ENCODE assay signal across 1 cellular context in the genomic region with DNA sequence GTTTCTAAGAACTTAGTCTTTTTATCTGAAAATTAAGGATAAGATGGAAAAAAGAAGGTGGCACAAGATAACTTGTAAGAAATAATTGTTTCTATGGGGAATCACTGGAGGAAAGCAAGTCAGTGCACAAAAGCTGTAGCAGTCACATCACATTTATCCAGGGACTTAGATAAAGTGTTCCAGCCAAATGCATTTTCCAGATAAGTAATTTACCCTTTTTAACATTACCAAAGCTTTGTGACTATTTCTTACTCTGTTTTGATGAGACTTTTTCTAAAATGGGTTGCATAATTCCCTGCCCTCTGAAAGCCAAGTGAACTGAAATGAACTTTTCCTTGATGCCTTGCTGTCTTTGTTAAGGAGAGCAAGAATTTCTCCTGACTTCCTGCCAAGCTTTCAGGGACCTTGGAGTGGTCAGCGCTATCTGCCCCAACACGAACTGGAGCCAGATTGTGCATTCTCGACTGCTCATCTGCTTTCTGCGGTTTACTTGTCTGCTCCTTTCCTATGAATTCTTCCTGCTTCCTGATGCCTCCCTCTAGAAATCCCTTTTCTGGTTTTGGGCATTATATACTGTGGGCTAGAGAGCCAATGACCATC.
TF ChIP-seq lines count a peak whose summit lies in the region.

No MANE protein-coding gene starts in this region.

TF ChIP-seq in HepG2, 621 proteins besides CTCF, POLR2A, EP300 and RAD21 (continued from another document):
- TF ChIP-seq, protein P1, sequence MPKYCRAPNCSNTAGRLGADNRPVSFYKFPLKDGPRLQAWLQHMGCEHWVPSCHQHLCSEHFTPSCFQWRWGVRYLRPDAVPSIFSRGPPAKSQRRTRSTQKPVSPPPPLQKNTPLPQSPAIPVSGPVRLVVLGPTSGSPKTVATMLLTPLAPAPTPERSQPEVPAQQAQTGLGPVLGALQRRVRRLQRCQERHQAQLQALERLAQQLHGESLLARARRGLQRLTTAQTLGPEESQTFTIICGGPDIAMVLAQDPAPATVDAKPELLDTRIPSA (CRISPR knock-in tag; IDR thresholded peaks at IDR 0.05; ENCODE audit: borderline replicate concordance): no peak
- TF ChIP-seq MAF1 (CRISPR knock-in tag; IDR thresholded peaks at IDR 0.05; ENCODE audit: borderline replicate concordance) (no peak), ZNF335 (CRISPR knock-in tag; IDR thresholded peaks at IDR 0.05) (no peak)
